Comparison of ENCODE assay signal across 13 cellular contexts in the genomic region with DNA sequence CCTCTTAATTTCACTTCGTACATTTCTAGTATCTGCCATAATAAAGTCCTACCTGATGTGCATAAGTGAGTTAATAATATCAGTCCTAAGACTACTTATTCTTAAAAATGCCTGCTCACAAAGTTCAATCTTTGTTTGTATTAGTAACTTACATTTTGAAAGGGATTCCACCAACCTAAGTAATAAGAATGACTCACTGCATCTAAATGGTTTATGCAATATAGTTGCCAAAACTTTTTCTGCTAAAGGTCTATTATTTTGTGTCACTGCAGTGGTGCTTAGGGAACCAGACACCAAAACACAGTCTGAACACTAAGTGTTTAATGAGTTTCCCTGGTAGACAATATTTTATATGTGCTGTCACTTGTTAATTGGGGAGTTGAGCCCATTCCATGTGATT. TPM values are rescaled to one million over a fixed set of nuclear protein-coding genes. Genes with fewer than 3 reads are reported as not detected.
DNase-seq lines count a peak whose midpoint lies in the region; ATAC-seq and TF ChIP-seq lines count a peak whose summit lies in the region.
"Had no signal": no experiment of that assay in that cellular context is flagged by ENCODE, and none has a peak within 500 bp of the region (broad histone marks: within the 10 kb centered on the region; RNA-seq: fewer than 3 reads in every experiment).

No MANE protein-coding gene starts in this region.

- H3K9me3 Mint-ChIP-seq in activated naive CD8-positive, alpha-beta T cell (ENCODE audit: low read depth), result peaks cover 17% of the 10 kb centered on the region
- H3K9me3 Mint-ChIP-seq in activated naive CD8-positive, alpha-beta T cell treated with anti-CD3 and anti-CD28 coated beads for 36 hours, result peaks cover 43% of the 10 kb centered on the region
- H3K9me3 Mint-ChIP-seq in stimulated activated effector memory CD8-positive, alpha-beta T cell treated with anti-CD3 and anti-CD28 coated beads, Interleukin-12 subunit alpha, Interleukin-12 subunit beta, amount 100 ng/mL, for 72 hours, result peaks cover 3% of the 10 kb centered on the region
- H3K9me3 Mint-ChIP-seq in CD14-positive monocyte, result peaks cover 33 to 83% (median 75%) of the 10 kb centered on the region in 7 donors

- no peak for DNase-seq in activated naive CD8-positive, alpha-beta T cell treated with anti-CD3 and anti-CD28 coated beads for 36 hours
- DNase-seq in T-helper 17 cell, result no peak
- DNase-seq in fibroblast of villous mesenchyme (ENCODE audit: low read depth), result peak; percentile 43
- no peak for DNase-seq in stimulated activated effector memory CD8-positive, alpha-beta T cell treated with anti-CD3 and anti-CD28 coated beads, Interleukin-12 subunit alpha, Interleukin-12 subunit beta, amount 100 ng/mL, for 72 hours (ENCODE audit: low spot score in 2 of 2)
- DNase-seq in G401 (ENCODE audit: low spot score), result no peak
- DNase-seq in CD14-positive monocyte (ENCODE audit: low spot score), result no peak
- no peak for DNase-seq in aorta
- DNase-seq: activated CD4-positive, alpha-beta T cell treated with anti-CD3 and anti-CD28 coated beads, Interleukin-2, amount 10 ng/mL, durations not matched to agents 7 days and 5 days; activated naive CD4-positive, alpha-beta T cell treated with anti-CD3 and anti-CD28 coated beads, Interleukin-2, amount 50 U/mL, for 16 hours; BE2C; NCI-H82 had no signal

- no peaks in the 10 kb centered on the region for H3K4me1 ChIP-seq in aorta (ENCODE audit: control insufficient read depth in 1 of 2, insufficient read depth in 2 of 2, low read length in 2 of 2)
- H3K4me1 ChIP-seq: BE2C had no signal

- peaks cover 3% of the 10 kb centered on the region for H3K27me3 Mint-ChIP-seq in activated naive CD8-positive, alpha-beta T cell
- H3K27me3 Mint-ChIP-seq in activated naive CD8-positive, alpha-beta T cell treated with anti-CD3 and anti-CD28 coated beads for 36 hours, result peaks cover 10% of the 10 kb centered on the region
- H3K27me3 Mint-ChIP-seq in T-helper 17 cell, result peaks cover 12% of the 10 kb centered on the region
- H3K27me3 Mint-ChIP-seq in CD14-positive monocyte (ENCODE audit: low read depth in 3 of 3), result peaks cover 3 to 9% (median 5%) of the 10 kb centered on the region in 3 donors

- H3K4me3 Mint-ChIP-seq in activated naive CD8-positive, alpha-beta T cell, result peak overlapping the region; percentile 44
- no peak overlapping the region for H3K4me3 Mint-ChIP-seq in activated naive CD8-positive, alpha-beta T cell treated with anti-CD3 and anti-CD28 coated beads for 36 hours
- H3K4me3 Mint-ChIP-seq in T-helper 17 cell (no peak overlapping the region), CD14-positive monocyte (no peak overlapping the region)
- peak overlapping the region; percentile 82 for H3K4me3 Mint-ChIP-seq in stimulated activated effector memory CD8-positive, alpha-beta T cell treated with anti-CD3 and anti-CD28 coated beads, Interleukin-12 subunit alpha, Interleukin-12 subunit beta, amount 100 ng/mL, for 72 hours

- H3K4me1 Mint-ChIP-seq in activated naive CD8-positive, alpha-beta T cell (ENCODE audit: low read depth), result peaks cover 19% of the 10 kb centered on the region
- peaks cover 7% of the 10 kb centered on the region for H3K4me1 Mint-ChIP-seq in activated naive CD8-positive, alpha-beta T cell treated with anti-CD3 and anti-CD28 coated beads for 36 hours
- H3K4me1 Mint-ChIP-seq in T-helper 17 cell (peaks cover 9% of the 10 kb centered on the region), CD14-positive monocyte (peaks cover 14% of the 10 kb centered on the region)
- H3K4me1 Mint-ChIP-seq in stimulated activated effector memory CD8-positive, alpha-beta T cell treated with anti-CD3 and anti-CD28 coated beads, Interleukin-12 subunit alpha, Interleukin-12 subunit beta, amount 100 ng/mL, for 72 hours, result peaks cover 5% of the 10 kb centered on the region

- 93 to 95% methylated on average over 1 of the region's 1 CpG for WGBS in aorta, 2 donors

- ATAC-seq in T-helper 17 cell (no peak), aorta (ENCODE audit: low FRiP score) (no peak)
- no peak for ATAC-seq in stimulated activated effector memory CD8-positive, alpha-beta T cell treated with anti-CD3 and anti-CD28 coated beads, Interleukin-12 subunit alpha, Interleukin-12 subunit beta, amount 100 ng/mL, for 72 hours

- H3K4me3 ChIP-seq in fibroblast of villous mesenchyme (ENCODE audit: low read depth, low read length) (no peak overlapping the region), aorta (ENCODE audit: low read length in 2 of 2) (no peak overlapping the region)

- H3K36me3 Mint-ChIP-seq in activated naive CD8-positive, alpha-beta T cell, result peaks cover 39% of the 10 kb centered on the region
- H3K36me3 Mint-ChIP-seq in activated naive CD8-positive, alpha-beta T cell treated with anti-CD3 and anti-CD28 coated beads for 36 hours, result peaks cover 62% of the 10 kb centered on the region
- H3K36me3 Mint-ChIP-seq in T-helper 17 cell (ENCODE audit: low read depth) (peaks cover 5% of the 10 kb centered on the region), CD14-positive monocyte (peaks cover 39 to 57% of the 10 kb centered on the region in 2 donors)
- peaks cover 46% of the 10 kb centered on the region for H3K36me3 Mint-ChIP-seq in stimulated activated effector memory CD8-positive, alpha-beta T cell treated with anti-CD3 and anti-CD28 coated beads, Interleukin-12 subunit alpha, Interleukin-12 subunit beta, amount 100 ng/mL, for 72 hours

- H3K9me3 ChIP-seq in T-helper 17 cell (ENCODE audit: control insufficient read depth, low read length, poor library complexity, severe bottlenecking), result peaks cover 21% of the 10 kb centered on the region
- peaks cover 2% of the 10 kb centered on the region for H3K9me3 ChIP-seq in aorta (ENCODE audit: control insufficient read depth, low read length)

- intact Hi-C loops in CD14-positive monocyte (cut with micrococcal nuclease) (loop anchor here in 1 of 2 donors (10.0 kb wide), 1 partner anchor 112 kb away; no protein-coding TSS in a partner anchor), aorta (cut with DNase I) (loop anchor here in 1 of 2 donors (10.0 kb wide), 1 partner anchor 168 kb away; a partner anchor contains a TSS)

- H3K27me3 ChIP-seq in aorta (ENCODE audit: control insufficient read depth in 1 of 2, insufficient read depth in 2 of 2, low read length in 1 of 2), result no peaks in the 10 kb centered on the region
- H3K27me3 ChIP-seq: BE2C, vagina had no signal

- in situ Hi-C loops in G401 (cut with HindIII; ENCODE audit: low sequenced_read_pairs), result no loop called here

- H3K27ac Mint-ChIP-seq in activated naive CD8-positive, alpha-beta T cell, result no peak overlapping the region
- H3K27ac Mint-ChIP-seq in activated naive CD8-positive, alpha-beta T cell treated with anti-CD3 and anti-CD28 coated beads for 36 hours, result no peak overlapping the region
- H3K27ac Mint-ChIP-seq in T-helper 17 cell (peak overlapping the region; percentile 12), CD14-positive monocyte (no peak overlapping the region)
- no peak overlapping the region for H3K27ac Mint-ChIP-seq in stimulated activated effector memory CD8-positive, alpha-beta T cell treated with anti-CD3 and anti-CD28 coated beads, Interleukin-12 subunit alpha, Interleukin-12 subunit beta, amount 100 ng/mL, for 72 hours

- H3K27ac ChIP-seq in aorta (ENCODE audit: low read depth in 1 of 2, low read length in 2 of 2), result no peak overlapping the region
- H3K27ac ChIP-seq: vagina had no signal

- TF ChIP-seq CTCF in fibroblast of villous mesenchyme (IDR thresholded peaks at IDR 0.05; ENCODE audit: insufficient read depth, low read depth, low read length) (no peak), CD14-positive monocyte (IDR thresholded peaks at IDR 0.05) (no peak)

- H3K36me3 ChIP-seq in aorta (ENCODE audit: control insufficient read depth in 1 of 2, insufficient read depth in 2 of 2, low read length in 1 of 2), result peaks cover 6 to 10% of the 10 kb centered on the region in 2 donors

RNA-seq across cellular contexts. Expression of a gene that starts 1.8 kb away (rescaled TPM):
- total RNA-seq in activated naive CD8-positive, alpha-beta T cell treated with anti-CD3 and anti-CD28 coated beads for 36 hours, result 10 to 100 TPM in 1 of 2 experiments, 1 to 10 TPM in 1; 9.6 to 10.2 TPM
- total RNA-seq in T-helper 17 cell (10 to 100 TPM in 1 of 2 donors, 1 to 10 TPM in 1; 8.4 to 11.6 TPM), fibroblast of villous mesenchyme (10.0 and 13.0 TPM in 2 replicates), aorta (1 to 10 TPM; 6.0 to 8.4 TPM)
- total RNA-seq in G401 (2014; rRNA removed; shearing (Covaris generic)), result 7.5 and 14.3 TPM in 2 replicates
- polyA plus RNA-seq in CD14-positive monocyte (1 to 10 TPM; 8.9 TPM), aorta (1 to 10 TPM; 2.4 to 2.5 TPM)

RNA-seq across cellular contexts. Expression of a gene that starts 23.8 kb away (rescaled TPM):
- total RNA-seq in activated naive CD8-positive, alpha-beta T cell treated with anti-CD3 and anti-CD28 coated beads for 36 hours, result 1 to 10 TPM; 5.5 to 5.9 TPM
- under 1 TPM; 0.26 to 0.40 TPM for total RNA-seq in T-helper 17 cell
- total RNA-seq in fibroblast of villous mesenchyme, result 2.9 and 4.3 TPM in 2 replicates
- 11.1 and 11.4 TPM in 2 replicates for total RNA-seq in G401 (2014; rRNA removed; shearing (Covaris generic))
- 1 to 10 TPM in 1 of 2 donors, under 1 TPM in 1; 0.44 to 1.3 TPM for polyA plus RNA-seq in CD14-positive monocyte
- 1 to 10 TPM; 2.9 to 4.1 TPM for total RNA-seq in aorta
- polyA plus RNA-seq in aorta, result under 1 TPM; 0.88 to 0.90 TPM

Comparison
In these comparisons a context has a peak if more than half of its experiments do, and no peak if none do; other contexts are left out.
1. H3K4me3 Mint-ChIP-seq: peak in activated naive CD8-positive, alpha-beta T cell (single experiment) and stimulated activated effector memory CD8-positive, alpha-beta T cell treated with anti-CD3 and anti-CD28 coated beads, Interleukin-12 subunit alpha, Interleukin-12 subunit beta, amount 100 ng/mL, for 72 hours (single experiment); none in activated naive CD8-positive, alpha-beta T cell treated with anti-CD3 and anti-CD28 coated beads for 36 hours (single experiment), T-helper 17 cell (single experiment) and CD14-positive monocyte (0 of 2).